ENCODE assay signal across 17 cellular contexts in genomic region chr5:139344177-139344576, GRCh38. TPM values are rescaled to one million over a fixed set of nuclear protein-coding genes. Genes with fewer than 3 reads are reported as not detected.
DNase-seq lines count a peak whose midpoint lies in the region; TF ChIP-seq lines count a peak whose summit lies in the region.
"Had no signal": no experiment of that assay in that cellular context is flagged by ENCODE, and none has a peak within 500 bp of the region (broad histone marks: within the 10 kb centered on the region; RNA-seq: fewer than 3 reads in every experiment).

No MANE protein-coding gene starts in this region.

- no peak overlapping the region for H3K27ac ChIP-seq in SU-DHL-6 (ENCODE audit: low read depth, low read length)
- H3K27ac ChIP-seq in smooth muscle cell (ENCODE audit: low read depth), result no peak overlapping the region
- H3K27ac ChIP-seq in MM.1S (ENCODE audit: low read length), result no peak overlapping the region
- H3K27ac ChIP-seq: parathyroid adenoma had no signal

- H3K36me3 Mint-ChIP-seq in activated naive CD4-positive, alpha-beta T cell treated with anti-CD3 and anti-CD28 coated beads for 36 hours (ENCODE audit: low read depth), result peaks cover 7% of the 10 kb centered on the region
- no peaks in the 10 kb centered on the region for H3K36me3 Mint-ChIP-seq in glutamatergic neuron (ENCODE audit: unreplicated experiment)

- H3K4me1 Mint-ChIP-seq in activated naive CD4-positive, alpha-beta T cell treated with anti-CD3 and anti-CD28 coated beads for 36 hours (ENCODE audit: low read depth), result peaks cover 55% of the 10 kb centered on the region
- H3K4me1 Mint-ChIP-seq in glutamatergic neuron (ENCODE audit: low read depth, unreplicated experiment), result peaks cover 21% of the 10 kb centered on the region

- H3K27ac Mint-ChIP-seq in activated naive CD4-positive, alpha-beta T cell treated with anti-CD3 and anti-CD28 coated beads for 36 hours, result no peak overlapping the region
- no peak overlapping the region for H3K27ac Mint-ChIP-seq in glutamatergic neuron (ENCODE audit: unreplicated experiment)

- no peak for DNase-seq in activated naive CD4-positive, alpha-beta T cell treated with anti-CD3 and anti-CD28 coated beads for 36 hours
- DNase-seq in activated naive CD4-positive, alpha-beta T cell treated with anti-CD3 and anti-CD28 coated beads, Interleukin-2, amount 50 U/mL, for 16 hours, result no peak
- no peak for DNase-seq in glutamatergic neuron
- DNase-seq in smooth muscle cell (lab: John Stamatoyannopoulos, UW; ENCODE audit: unreplicated experiment), result no peak
- DNase-seq in HT-29 (ENCODE audit: low spot score), result no peak
- no peak for DNase-seq in MM.1S
- DNase-seq in SW 1271 (lab: John Stamatoyannopoulos, UW), result no peak
- DNase-seq: cerebellar nuclear complex; GF-D8; hippocampal formation; NCI-H1417 treated with DMSO at 0.1 percent for 48 hours; NCI-H524 treated with DMSO at 0.1 percent for 48 hours; SHP77; stimulated activated CD8-positive, alpha-beta memory T cell treated with anti-CD3 and anti-CD28 coated beads, Interleukin-4, amount 100 ng/mL, for 48 hours had no signal

- no peaks in the 10 kb centered on the region for H3K9me3 ChIP-seq in SU-DHL-6 (ENCODE audit: insufficient read depth, low read length)
- no peaks in the 10 kb centered on the region for H3K9me3 ChIP-seq in smooth muscle cell (replicated peaks; ENCODE audit: low read depth)
- no peaks in the 10 kb centered on the region for H3K9me3 ChIP-seq in MM.1S (replicated peaks; ENCODE audit: insufficient read depth, low read length)

- H3K79me2 ChIP-seq in SU-DHL-6 (ENCODE audit: insufficient read depth, low read length), result peaks cover 67% of the 10 kb centered on the region
- peaks cover 75% of the 10 kb centered on the region for H3K79me2 ChIP-seq in smooth muscle cell (ENCODE audit: low read depth)
- H3K79me2 ChIP-seq in MM.1S (ENCODE audit: low read length), result peaks cover 74% of the 10 kb centered on the region

- CTCF ChIA-PET in activated naive CD4-positive, alpha-beta T cell treated with anti-CD3 and anti-CD28 coated beads for 36 hours (lab: Charles Lee), result interaction anchor here (0.7 to 0.9 kb wide), 2 partner anchors 72 to 733 kb away, joined by 3 read pairs; no protein-coding TSS in a partner anchor

- H3K4me2 ChIP-seq in SU-DHL-6 (ENCODE audit: low read depth, low read length, poor library complexity, severe bottlenecking), result peak overlapping the region; percentile 98
- H3K4me2 ChIP-seq in smooth muscle cell, result peak overlapping the region; percentile 95
- H3K4me2 ChIP-seq in MM.1S (ENCODE audit: low read depth, low read length), result no peak overlapping the region

- 92% methylated on average over 2 of the region's 2 CpGs for WGBS in smooth muscle cell (ENCODE audit: low lambda C conversion rate)

- no peak for TF ChIP-seq CTCF in SU-DHL-6 (IDR thresholded peaks at IDR 0.05; ENCODE audit: insufficient read depth, low read length, poor library complexity, severe bottlenecking)
- no peak for TF ChIP-seq CTCF in glutamatergic neuron (IDR thresholded peaks at IDR 0.05; ENCODE audit: partially characterized antibody, unreplicated experiment)
- no peak for TF ChIP-seq CTCF in smooth muscle cell (IDR thresholded peaks at IDR 0.05; ENCODE audit: borderline replicate concordance, insufficient read depth, poor library complexity, severe bottlenecking)
- TF ChIP-seq CTCF in MM.1S (IDR thresholded peaks at IDR 0.05; ENCODE audit: low read length), result no peak

- H4K20me1 ChIP-seq in SU-DHL-6 (ENCODE audit: low read depth, low read length) (0 out of 2 replicates have a peak, but pooled peaks cover 3% of the 10 kb centered on the region), smooth muscle cell (ENCODE audit: low read depth) (peaks cover 70% of the 10 kb centered on the region), MM.1S (ENCODE audit: insufficient read depth, low read length) (no peaks in the 10 kb centered on the region; the same call in 1 of the 2 replicates)

- H3K9ac ChIP-seq in SU-DHL-6 (ENCODE audit: low read length), result no peak overlapping the region
- no peak overlapping the region for H3K9ac ChIP-seq in smooth muscle cell (ENCODE audit: low read depth)
- H3K9ac ChIP-seq in MM.1S (ENCODE audit: low read length), result no peak overlapping the region
- H3K9ac ChIP-seq: parathyroid adenoma had no signal

- peak overlapping the region; percentile 5 for H3K4me3 Mint-ChIP-seq in activated naive CD4-positive, alpha-beta T cell treated with anti-CD3 and anti-CD28 coated beads for 36 hours
- H3K4me3 Mint-ChIP-seq in glutamatergic neuron (ENCODE audit: unreplicated experiment), result peak overlapping the region; percentile 99

- H3K36me3 ChIP-seq in SU-DHL-6 (ENCODE audit: low read length) (no peaks in the 10 kb centered on the region; the same call in 1 of the 2 replicates), smooth muscle cell (ENCODE audit: low read depth) (no peaks in the 10 kb centered on the region), MM.1S (replicated peaks; ENCODE audit: insufficient read depth, low read length) (no peaks in the 10 kb centered on the region)

- intact Hi-C loops in activated naive CD4-positive, alpha-beta T cell treated with anti-CD3 and anti-CD28 coated beads for 36 hours (cut with micrococcal nuclease), result no loop called here

- H3K9me3 Mint-ChIP-seq in activated naive CD4-positive, alpha-beta T cell treated with anti-CD3 and anti-CD28 coated beads for 36 hours, result no peaks in the 10 kb centered on the region
- H3K9me3 Mint-ChIP-seq in glutamatergic neuron (ENCODE audit: unreplicated experiment), result peaks cover 9% of the 10 kb centered on the region

- H3K27me3 ChIP-seq in SU-DHL-6 (ENCODE audit: low read length) (no peaks in the 10 kb centered on the region), smooth muscle cell (ENCODE audit: low read depth) (no peaks in the 10 kb centered on the region), MM.1S (replicated peaks; ENCODE audit: insufficient read depth, low read length) (no peaks in the 10 kb centered on the region)

- H3K4me1 ChIP-seq in smooth muscle cell (ENCODE audit: low read depth) (peaks cover 21% of the 10 kb centered on the region), MM.1S (ENCODE audit: low read length) (0 out of 2 replicates have a peak, but pooled peaks cover 6% of the 10 kb centered on the region)

- H3K4me3 ChIP-seq in SU-DHL-6 (ENCODE audit: insufficient read depth, low read length, poor library complexity, severe bottlenecking) (no peak overlapping the region), smooth muscle cell (peak overlapping the region; percentile 81), MM.1S (ENCODE audit: low read length) (no peak overlapping the region)

- H2AFZ ChIP-seq in SU-DHL-6 (ENCODE audit: low read depth, low read length, severe bottlenecking), result no peak overlapping the region
- H2AFZ ChIP-seq in smooth muscle cell (ENCODE audit: low read depth), result no peak overlapping the region
- H2AFZ ChIP-seq in MM.1S (ENCODE audit: low read length), result no peak overlapping the region
- H2AFZ ChIP-seq: parathyroid adenoma had no signal

- no peaks in the 10 kb centered on the region for H3K27me3 Mint-ChIP-seq in activated naive CD4-positive, alpha-beta T cell treated with anti-CD3 and anti-CD28 coated beads for 36 hours (ENCODE audit: low read depth)
- peaks cover 7% of the 10 kb centered on the region for H3K27me3 Mint-ChIP-seq in glutamatergic neuron (ENCODE audit: unreplicated experiment)

- H3K9me2 ChIP-seq in SU-DHL-6 (replicated peaks; ENCODE audit: insufficient read depth, low read length) (no peaks in the 10 kb centered on the region), MM.1S (replicated peaks; ENCODE audit: insufficient read depth, low read length) (no peaks in the 10 kb centered on the region)

- H3F3A ChIP-seq in SU-DHL-6 (ENCODE audit: insufficient read depth), result peaks cover 21% of the 10 kb centered on the region
- H3F3A ChIP-seq in smooth muscle cell (ENCODE audit: low read depth), result peaks cover 6% of the 10 kb centered on the region
- H3F3A ChIP-seq in MM.1S (ENCODE audit: insufficient read depth, low read length), result peaks cover 23% of the 10 kb centered on the region

RNA-seq across cellular contexts. Expression of gene PAIP2, which starts 2.5 kb away (rescaled TPM):
- total RNA-seq in activated naive CD4-positive, alpha-beta T cell treated with anti-CD3 and anti-CD28 coated beads for 36 hours, result 10 to 100 TPM; 68.8 to 74.3 TPM
- total RNA-seq in glutamatergic neuron (ENCODE audit: unreplicated experiment) (128 TPM), smooth muscle cell (96.1 and 98.1 TPM in 2 replicates)
- polyA plus RNA-seq in smooth muscle cell, result 120 and 123 TPM in 2 replicates
- total RNA-seq in HT-29 (2014; rRNA removed; shearing (Covaris generic)), result 28.5 and 29.4 TPM in 2 replicates

RNA-seq across cellular contexts. Expression of gene SLC23A1, which starts 38.9 kb away (rescaled TPM):
- total RNA-seq in activated naive CD4-positive, alpha-beta T cell treated with anti-CD3 and anti-CD28 coated beads for 36 hours, result under 1 TPM in 1 of 2 experiments, not detected in 1; 0.62 TPM
- total RNA-seq in glutamatergic neuron (ENCODE audit: unreplicated experiment), result not detected
- not detected in 2 replicates for total RNA-seq in smooth muscle cell
- polyA plus RNA-seq in smooth muscle cell, result 0.22 and 0.35 TPM in 2 replicates
- 0.39 and 0.74 TPM in 2 replicates for total RNA-seq in HT-29 (2014; rRNA removed; shearing (Covaris generic))
- total RNA-seq: epithelial cell of proximal tubule had no signal

RNA-seq across cellular contexts. Expression of gene MZB1, which starts 45.5 kb away (rescaled TPM):
- total RNA-seq in activated naive CD4-positive, alpha-beta T cell treated with anti-CD3 and anti-CD28 coated beads for 36 hours, result 1 to 10 TPM; 2.0 to 2.8 TPM
- not detected for total RNA-seq in glutamatergic neuron (ENCODE audit: unreplicated experiment)
- total RNA-seq in smooth muscle cell, result not detected in 2 replicates
- 0.19 TPM in 1 of 2 replicates, not detected in the other for polyA plus RNA-seq in smooth muscle cell
- total RNA-seq in HT-29 (2014; rRNA removed; shearing (Covaris generic)), result 0.25 TPM in 1 of 2 replicates, not detected in the other
- total RNA-seq: epithelial cell of proximal tubule had no signal

RNA-seq across cellular contexts. Expression of gene MATR3, which starts 50.6 kb away (rescaled TPM):
- total RNA-seq in activated naive CD4-positive, alpha-beta T cell treated with anti-CD3 and anti-CD28 coated beads for 36 hours, result 100 to 1,000 TPM; 137 to 164 TPM
- total RNA-seq in glutamatergic neuron (ENCODE audit: unreplicated experiment) (372 TPM), smooth muscle cell (267 and 353 TPM in 2 replicates)
- 151 and 169 TPM in 2 replicates for polyA plus RNA-seq in smooth muscle cell
- total RNA-seq in HT-29 (2014; rRNA removed; shearing (Covaris generic)), result 179 and 199 TPM in 2 replicates

RNA-seq across cellular contexts. Expression of gene PROB1, which starts 50.7 kb away (rescaled TPM):
- total RNA-seq in activated naive CD4-positive, alpha-beta T cell treated with anti-CD3 and anti-CD28 coated beads for 36 hours, result 1 to 10 TPM; 1.1 to 1.2 TPM
- total RNA-seq in glutamatergic neuron (ENCODE audit: unreplicated experiment), result 1.3 TPM
- total RNA-seq in smooth muscle cell, result 0.90 and 1.2 TPM in 2 replicates
- polyA plus RNA-seq in smooth muscle cell, result 3.8 and 5.7 TPM in 2 replicates
- 1.5 and 2.0 TPM in 2 replicates for total RNA-seq in HT-29 (2014; rRNA removed; shearing (Covaris generic))
